Comparison of ENCODE assay signal across 17 cellular contexts in the genomic region with DNA sequence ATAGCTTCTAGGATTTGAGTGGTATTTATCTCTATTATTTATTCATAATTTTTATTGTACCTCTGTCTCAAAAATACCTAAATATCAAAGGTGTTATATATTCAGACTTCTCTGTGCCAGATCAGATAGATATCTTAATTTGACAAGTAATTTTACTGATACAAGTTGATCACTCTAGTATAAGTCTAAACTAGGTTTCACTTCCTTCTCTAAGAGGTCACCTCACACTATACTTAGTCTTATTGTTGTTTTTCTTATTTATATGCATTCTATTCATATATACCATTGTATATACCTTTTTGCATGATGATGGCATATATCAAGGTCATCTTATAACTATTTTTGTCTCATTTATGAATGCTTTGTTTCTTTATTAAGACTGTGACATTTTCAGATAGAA. TPM values are rescaled to one million over a fixed set of nuclear protein-coding genes. Genes with fewer than 3 reads are reported as not detected.
DNase-seq lines count a peak whose midpoint lies in the region; ATAC-seq and TF ChIP-seq lines count a peak whose summit lies in the region.
"Had no signal": no experiment of that assay in that cellular context is flagged by ENCODE, and none has a peak within 500 bp of the region (broad histone marks: within the 10 kb centered on the region; RNA-seq: fewer than 3 reads in every experiment).

No MANE protein-coding gene starts in this region.

- TF ChIP-seq CTCF in CD8-positive, alpha-beta T cell (IDR thresholded peaks at IDR 0.05) = no peak
- TF ChIP-seq CTCF in esophagus squamous epithelium (IDR thresholded peaks at IDR 0.05) = no peak

- no peak for ATAC-seq in CD8-positive, alpha-beta T cell
- ATAC-seq in GM18909 (IDR thresholded peaks at IDR 0.05; ENCODE audit: poor library complexity, unreplicated experiment) = peak; percentile 89
- peak; percentile 71 for ATAC-seq in HG02678 (IDR thresholded peaks at IDR 0.05; ENCODE audit: unreplicated experiment)
- ATAC-seq in HG03432 (IDR thresholded peaks at IDR 0.05; ENCODE audit: unreplicated experiment) = peak; percentile 74
- ATAC-seq in GM21423 (IDR thresholded peaks at IDR 0.05; ENCODE audit: unreplicated experiment) = no peak

- H3K27me3 Mint-ChIP-seq in CD8-positive, alpha-beta T cell (ENCODE audit: low read depth) = no peaks in the 10 kb centered on the region

- peaks cover 9% of the 10 kb centered on the region for H3K4me1 Mint-ChIP-seq in CD8-positive, alpha-beta T cell (ENCODE audit: low read depth)

- peaks cover 47% of the 10 kb centered on the region for H3K36me3 Mint-ChIP-seq in CD8-positive, alpha-beta T cell

- no peaks in the 10 kb centered on the region for H3K27me3 ChIP-seq in CD8-positive, alpha-beta T cell (ENCODE audit: insufficient read depth, low read length)
- H3K27me3 ChIP-seq in esophagus squamous epithelium = no peaks in the 10 kb centered on the region
- H3K27me3 ChIP-seq: colonic mucosa, suprapubic skin had no signal

- H3K4me3 Mint-ChIP-seq in CD8-positive, alpha-beta T cell = no peak overlapping the region

- no peak for DNase-seq in CD8-positive, alpha-beta T cell
- no peak for DNase-seq in esophagus squamous epithelium (lab: John Stamatoyannopoulos, UW)
- no peak for DNase-seq in middle frontal gyrus (ENCODE audit: extremely low spot score, low spot score)
- DNase-seq in NCI-H1694 (lab: John Stamatoyannopoulos, UW) = no peak
- DNase-seq: activated CD4-positive, alpha-beta T cell treated with anti-CD3 and anti-CD28 coated beads, Interleukin-2, amount 50 U/mL, for 4 hours; amniotic stem cell; Caco-2; colonic mucosa; head of caudate nucleus; NK-92 treated with Interleukin-12 subunit alpha and Interleukin-12 subunit beta, amount 100 ng/mL, for 24 hours had no signal

- H3K9me3 ChIP-seq in CD8-positive, alpha-beta T cell (ENCODE audit: low read length) = no peaks in the 10 kb centered on the region
- no peaks in the 10 kb centered on the region for H3K9me3 ChIP-seq in esophagus squamous epithelium
- H3K9me3 ChIP-seq: Caco-2, colonic mucosa, suprapubic skin had no signal

- POLR2A ChIA-PET in CD8-positive, alpha-beta T cell (lab: Charles Lee) = no interaction called here

- peak overlapping the region; percentile 4 for H3K27ac Mint-ChIP-seq in CD8-positive, alpha-beta T cell
- H3K27ac Mint-ChIP-seq: activated T-helper 2 cell treated with anti-CD3 and anti-CD28 coated beads, Interferon-gamma antibody, Interleukin-2, Interleukin-4, amounts not matched to agents 10 μg/mL and 5 μg/mL and 100 μg/mL, durations not matched to agents 14 hours and 24 hours and 36 hours had no signal

- CTCF ChIA-PET in CD8-positive, alpha-beta T cell (lab: Charles Lee) = no interaction called here

- no peak overlapping the region for H3K4me3 ChIP-seq in CD8-positive, alpha-beta T cell (ENCODE audit: low read depth, low read length)
- H3K4me3 ChIP-seq in esophagus squamous epithelium = no peak overlapping the region
- H3K4me3 ChIP-seq: colonic mucosa, suprapubic skin had no signal

- H3K36me3 ChIP-seq in CD8-positive, alpha-beta T cell (ENCODE audit: insufficient read depth, low read length) = no peaks in the 10 kb centered on the region
- H3K36me3 ChIP-seq in esophagus squamous epithelium = peaks cover 0 to 44% (median 0%) of the 10 kb centered on the region in 3 donors
- H3K36me3 ChIP-seq: colonic mucosa had no signal

- no peak overlapping the region for H3K27ac ChIP-seq in CD8-positive, alpha-beta T cell (ENCODE audit: low read depth, low read length)
- H3K27ac ChIP-seq in esophagus squamous epithelium = no peak overlapping the region
- H3K27ac ChIP-seq: colonic mucosa, parathyroid adenoma, suprapubic skin had no signal

- no peaks in the 10 kb centered on the region for H3K4me1 ChIP-seq in CD8-positive, alpha-beta T cell (ENCODE audit: insufficient read depth, low read length)
- no peaks in the 10 kb centered on the region for H3K4me1 ChIP-seq in esophagus squamous epithelium
- H3K4me1 ChIP-seq: Caco-2, colonic mucosa, parathyroid adenoma, suprapubic skin had no signal

- TF ChIP-seq POLR2A in esophagus squamous epithelium (IDR thresholded peaks at IDR 0.05) = no peak

- intact Hi-C loops in CD8-positive, alpha-beta T cell (cut with DNase I, micrococcal nuclease) = loop anchor here in 1 of 2 experiments (5.0 kb wide), 1 partner anchor 34 kb away; a partner anchor contains a TSS
- intact Hi-C loops in esophagus squamous epithelium (cut with DNase I) = no loop called here

- peaks cover 11% of the 10 kb centered on the region for H3K9me3 Mint-ChIP-seq in CD8-positive, alpha-beta T cell

RNA-seq across cellular contexts. Expression of a gene that starts 26.4 kb away (rescaled TPM):
- 1 to 10 TPM; 3.1 to 3.2 TPM for total RNA-seq in CD8-positive, alpha-beta T cell
- total RNA-seq in esophagus squamous epithelium = under 1 TPM in 1 of 4 donors, not detected in 3; 0.12 TPM

RNA-seq across cellular contexts. Expression of a gene that starts 33.9 kb away (rescaled TPM):
- total RNA-seq in CD8-positive, alpha-beta T cell = 10 to 100 TPM; 14.0 to 15.2 TPM
- 10 to 100 TPM in 3 of 4 donors, 1 to 10 TPM in 1; 8.0 to 15.4 (median 13.4) TPM for total RNA-seq in esophagus squamous epithelium

RNA-seq across cellular contexts. Expression of a gene that starts 34.1 kb away (rescaled TPM):
- 1 to 10 TPM; 5.8 to 7.8 TPM for total RNA-seq in CD8-positive, alpha-beta T cell
- total RNA-seq in esophagus squamous epithelium = 10 to 100 TPM in 1 of 4 donors, 1 to 10 TPM in 3; 3.1 to 14.5 (median 8.3) TPM

Comparison
In these comparisons a context has a peak if more than half of its experiments do, and no peak if none do; other contexts are left out.
1. ATAC-seq: peak in GM18909 (single experiment), HG02678 (single experiment) and HG03432 (single experiment); none in CD8-positive, alpha-beta T cell (single experiment) and GM21423 (single experiment).